ENCODE assay signal across 8 cellular contexts in the genomic region with DNA sequence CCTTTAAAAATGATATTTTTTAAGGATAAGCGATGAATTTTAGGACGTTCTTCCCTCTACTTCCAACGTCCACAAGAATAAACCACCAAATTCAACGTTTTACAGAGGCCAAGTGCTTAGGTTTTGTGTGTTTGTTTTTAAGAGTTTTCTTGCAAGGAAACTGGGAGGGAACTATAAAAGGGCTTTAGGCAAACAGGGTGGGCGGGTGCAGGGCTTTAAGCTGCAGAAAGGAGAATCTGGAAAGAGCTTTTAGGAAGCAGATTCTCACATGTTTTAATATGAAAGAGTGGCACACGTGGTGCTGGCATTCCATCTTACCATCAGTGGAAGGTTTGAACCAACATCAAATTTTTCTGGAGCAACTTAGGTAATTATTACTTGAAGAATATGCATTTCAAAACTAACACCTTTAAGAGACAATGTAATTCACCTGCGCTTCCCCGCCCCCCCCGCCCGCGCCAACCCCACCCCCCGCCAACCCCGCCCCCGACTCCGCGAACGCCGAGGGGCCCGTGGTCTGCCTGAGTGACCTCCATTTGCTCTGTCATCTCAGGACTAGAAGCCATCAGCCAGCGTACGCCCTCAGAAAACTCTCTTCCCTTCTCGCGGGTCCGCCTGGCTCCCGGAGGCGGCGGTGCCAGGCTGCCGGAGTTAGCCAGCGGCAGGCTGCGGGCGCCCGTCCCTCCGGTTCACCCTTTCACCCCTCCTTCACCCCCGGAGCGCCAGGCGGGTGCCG. TPM values are rescaled to one million over a fixed set of nuclear protein-coding genes. Genes with fewer than 3 reads are reported as not detected.
DNase-seq lines count a peak whose midpoint lies in the region; ATAC-seq and TF ChIP-seq lines count a peak whose summit lies in the region.

No MANE protein-coding gene starts in this region.

- WGBS in smooth muscle cell (ENCODE audit: low lambda C conversion rate) = 4% methylated on average over 26 of the region's 37 CpGs

- H3K79me2 ChIP-seq in smooth muscle cell (ENCODE audit: low read depth) = peaks cover 24% of the 10 kb centered on the region

- H4K20me1 ChIP-seq in smooth muscle cell (ENCODE audit: low read depth) = peaks cover 27% of the 10 kb centered on the region

- no peak for ATAC-seq in left ventricle myocardium superior
- ATAC-seq in HG03175 (IDR thresholded peaks at IDR 0.05; ENCODE audit: unreplicated experiment) = peak; percentile 17
- ATAC-seq in activated T-helper 17 cell treated with anti-CD3 and anti-CD28 coated beads, Interleukin-2, amount 50 U/mL, for 72 hours (replicated peaks) = peak; percentile 33
- ATAC-seq in HG03342 (IDR thresholded peaks at IDR 0.05; ENCODE audit: unreplicated experiment) = no peak

- DNase-seq in right atrium auricular region (ENCODE audit: low spot score) (no peak), left ventricle myocardium superior (no peak), smooth muscle cell (lab: John Stamatoyannopoulos, UW; ENCODE audit: unreplicated experiment) (no peak), erythroblast (lab: John Stamatoyannopoulos, UW) (no peak)

- H3K9me3 Mint-ChIP-seq in activated T-helper 17 cell treated with anti-CD3 and anti-CD28 coated beads, Interleukin-2, amount 50 U/mL, for 72 hours = peaks cover 6% of the 10 kb centered on the region

- H3K4me1 Mint-ChIP-seq in activated T-helper 17 cell treated with anti-CD3 and anti-CD28 coated beads, Interleukin-2, amount 50 U/mL, for 72 hours = peaks cover 31% of the 10 kb centered on the region

- no peaks in the 10 kb centered on the region for H3K27me3 Mint-ChIP-seq in activated T-helper 17 cell treated with anti-CD3 and anti-CD28 coated beads, Interleukin-2, amount 50 U/mL, for 72 hours

- H3K4me2 ChIP-seq in smooth muscle cell = peak overlapping the region; percentile 89

- H3K27me3 ChIP-seq in right atrium auricular region = no peaks in the 10 kb centered on the region
- H3K27me3 ChIP-seq in iPS-15b (ENCODE audit: control insufficient read depth, insufficient read depth, low read length) = peaks cover 60% of the 10 kb centered on the region
- no peaks in the 10 kb centered on the region for H3K27me3 ChIP-seq in smooth muscle cell (ENCODE audit: low read depth)

- H3K4me3 Mint-ChIP-seq in activated T-helper 17 cell treated with anti-CD3 and anti-CD28 coated beads, Interleukin-2, amount 50 U/mL, for 72 hours = peak overlapping the region; percentile 95

- H3K36me3 ChIP-seq in right atrium auricular region (no peaks in the 10 kb centered on the region), iPS-15b (ENCODE audit: control insufficient read depth, insufficient read depth, low read length) (no peaks in the 10 kb centered on the region), smooth muscle cell (ENCODE audit: low read depth) (no peaks in the 10 kb centered on the region)

- no peak for TF ChIP-seq CTCF in right atrium auricular region (IDR thresholded peaks at IDR 0.05)
- no peak for TF ChIP-seq CTCF in smooth muscle cell (IDR thresholded peaks at IDR 0.05; ENCODE audit: borderline replicate concordance, insufficient read depth, poor library complexity, severe bottlenecking)

- H3K9ac ChIP-seq in iPS-15b (ENCODE audit: low read depth, low read length) (no peak overlapping the region), smooth muscle cell (ENCODE audit: low read depth) (peak overlapping the region; percentile 92)

- H3K4me3 ChIP-seq in right atrium auricular region (peak overlapping the region; percentile 93 to 96), iPS-15b (ENCODE audit: low read depth, low read length) (peak overlapping the region; percentile 67), smooth muscle cell (peak overlapping the region; percentile 78)

- intact Hi-C loops in left ventricle myocardium superior (cut with micrococcal nuclease) = no loop called here

- peak overlapping the region; percentile 87 for H3K27ac Mint-ChIP-seq in activated T-helper 17 cell treated with anti-CD3 and anti-CD28 coated beads, Interleukin-2, amount 50 U/mL, for 72 hours

- H3K4me1 ChIP-seq in right atrium auricular region (peaks cover 0 to 23% of the 10 kb centered on the region in 2 donors), iPS-15b (ENCODE audit: control insufficient read depth, insufficient read depth, low read length) (peaks cover 5% of the 10 kb centered on the region), smooth muscle cell (ENCODE audit: low read depth) (peaks cover 17% of the 10 kb centered on the region)

- H3K27ac ChIP-seq in right atrium auricular region (peak overlapping the region; percentile 95 to 98), smooth muscle cell (ENCODE audit: low read depth) (peak overlapping the region; percentile 94)

- H3K9me3 ChIP-seq in right atrium auricular region (no peaks in the 10 kb centered on the region), iPS-15b (ENCODE audit: control insufficient read depth, insufficient read depth, low read length) (peaks cover 11% of the 10 kb centered on the region), smooth muscle cell (replicated peaks; ENCODE audit: low read depth) (no peaks in the 10 kb centered on the region)

- peaks cover 10% of the 10 kb centered on the region for H3K36me3 Mint-ChIP-seq in activated T-helper 17 cell treated with anti-CD3 and anti-CD28 coated beads, Interleukin-2, amount 50 U/mL, for 72 hours (ENCODE audit: low read depth)

- peak overlapping the region; percentile 95 for H2AFZ ChIP-seq in smooth muscle cell (ENCODE audit: low read depth)

- no peak for TF ChIP-seq POLR2A in erythroblast (IDR thresholded peaks at IDR 0.05; ENCODE audit: low read length)

- H3F3A ChIP-seq in smooth muscle cell (ENCODE audit: low read depth) = no peaks in the 10 kb centered on the region

RNA-seq across cellular contexts. Expression of gene PIK3R1, which starts 0.9 kb away (rescaled TPM):
- 10 to 100 TPM; 87.0 to 91.1 TPM for total RNA-seq in right atrium auricular region
- total RNA-seq in left ventricle myocardium superior = 119 TPM
- total RNA-seq in activated T-helper 17 cell treated with anti-CD3 and anti-CD28 coated beads, Interleukin-2, amount 50 U/mL, for 72 hours = 10 to 100 TPM; 47.5 to 57.0 TPM
- total RNA-seq in smooth muscle cell = 33.2 and 63.6 TPM in 2 replicates
- polyA plus RNA-seq in smooth muscle cell = 5.3 and 7.5 TPM in 2 replicates

Comparison
In these comparisons a context has a peak if more than half of its experiments do, and no peak if none do; other contexts are left out.
1. ATAC-seq: peak in HG03175 (single experiment) and activated T-helper 17 cell treated with anti-CD3 and anti-CD28 coated beads, Interleukin-2, amount 50 U/mL, for 72 hours (single experiment); none in left ventricle myocardium superior (single experiment) and HG03342 (single experiment).
2. Peak in every context shown above with its lines, with median percentiles within 50 percentile points of each other: H3K4me3 ChIP-seq.